Comparison of ENCODE assay signal across 8 cellular contexts in the genomic region with DNA sequence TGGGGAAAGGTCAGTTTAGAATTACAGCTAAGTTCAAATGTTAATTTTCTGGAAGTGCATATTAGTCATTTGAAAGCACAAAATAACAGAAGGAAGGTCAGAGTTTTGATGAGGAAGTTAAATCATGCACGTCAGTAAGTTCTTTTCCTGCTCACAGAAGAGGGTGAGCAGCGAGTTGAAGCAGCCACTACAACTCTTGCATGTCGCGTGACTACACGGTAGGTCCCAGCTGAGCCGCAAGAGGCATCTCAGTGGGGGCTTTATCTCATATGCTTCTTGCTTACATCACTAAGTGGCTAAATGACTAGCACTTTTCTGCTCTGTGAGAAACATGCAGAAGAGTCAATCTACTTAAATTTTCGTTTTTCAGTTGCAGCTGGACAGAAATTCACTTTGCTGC. TPM values are rescaled to one million over a fixed set of nuclear protein-coding genes. Genes with fewer than 3 reads are reported as not detected.
DNase-seq lines count a peak whose midpoint lies in the region; ATAC-seq, FAIRE-seq and TF ChIP-seq lines count a peak whose summit lies in the region.

No MANE protein-coding gene starts in this region.

- no peak for DNase-seq in GM12891 (ENCODE audit: insufficient read length, low spot score)
- DNase-seq in activated naive CD4-positive, alpha-beta T cell treated with anti-CD3 and anti-CD28 coated beads, Interleukin-2, amount 50 U/mL, for 16 hours = peak; percentile 56
- DNase-seq in stimulated activated CD4-positive, alpha-beta T cell treated with anti-CD3 and anti-CD28 coated beads, Interleukin-12 subunit alpha, Interleukin-12 subunit beta, amount 100 ng/mL, for 48 hours (ENCODE audit: low read depth in 2 of 3, low spot score in 1 of 3) = peak in 2 of 3 donors; percentile 17 to 34
- DNase-seq in NCI-H1092 (lab: John Stamatoyannopoulos, UW) = no peak
- DNase-seq in NCI-H446 (lab: John Stamatoyannopoulos, UW) = no peak
- no peak for DNase-seq in mesendoderm

- no peaks in the 10 kb centered on the region for H3K4me1 ChIP-seq in mesendoderm (ENCODE audit: control insufficient read depth, low read depth, low read length)

- H2AK5ac ChIP-seq in mesendoderm (ENCODE audit: low read length) = no peak overlapping the region

- no peaks in the 10 kb centered on the region for H3K79me2 ChIP-seq in mesendoderm (ENCODE audit: control insufficient read depth, insufficient read depth, low read length)

- H3K23ac ChIP-seq in mesendoderm (ENCODE audit: low read length) = no peak overlapping the region

- H3K4me3 ChIP-seq in mesendoderm (ENCODE audit: low read length) = no peak overlapping the region

- no peak overlapping the region for H4K8ac ChIP-seq in mesendoderm (ENCODE audit: low read depth, low read length)

- H3K9ac ChIP-seq in mesendoderm (ENCODE audit: low read length) = no peak overlapping the region

- H3K36me3 ChIP-seq in mesendoderm (ENCODE audit: control insufficient read depth, insufficient read depth, low read length) = no peaks in the 10 kb centered on the region

- H3K18ac ChIP-seq in mesendoderm (ENCODE audit: low read length) = no peak overlapping the region

- peak; percentile 93 for FAIRE-seq in GM12891 (lab: Jason Lieb, UNC)

- no CpG with 5 or more reads among the region's 7 CpGs for WGBS in mesendoderm (ENCODE audit: extremely low coverage, insufficient coverage, low lambda C conversion rate)

- no peak overlapping the region for H2BK120ac ChIP-seq in mesendoderm (ENCODE audit: low read depth, low read length)

- ATAC-seq in GM21390 (IDR thresholded peaks at IDR 0.05; ENCODE audit: unreplicated experiment) (peak; percentile 77), HG03571 (IDR thresholded peaks at IDR 0.05; ENCODE audit: unreplicated experiment) (peak; percentile 78)

- no peaks in the 10 kb centered on the region for H3K79me1 ChIP-seq in mesendoderm (ENCODE audit: low read length)

- H3K56ac ChIP-seq in mesendoderm (ENCODE audit: low read length) = no peak overlapping the region

- H3K27me3 ChIP-seq in mesendoderm (ENCODE audit: insufficient read depth, low read length, poor library complexity) = no peaks in the 10 kb centered on the region

- H4K5ac ChIP-seq in mesendoderm (ENCODE audit: low read length) = no peak overlapping the region

- H3K4me2 ChIP-seq in mesendoderm (ENCODE audit: low read length) = no peak overlapping the region

- no peak overlapping the region for H2BK15ac ChIP-seq in mesendoderm (replicated peaks; ENCODE audit: low read depth)

- H3K4ac ChIP-seq in mesendoderm (ENCODE audit: low read depth, low read length) = no peak overlapping the region

- TF ChIP-seq POLR2A in GM12891 (IDR thresholded peaks at IDR 0.05; ENCODE audit: low read depth, low read length) = no peak

- H2BK5ac ChIP-seq in mesendoderm (ENCODE audit: low read length) = no peak overlapping the region

- no peak overlapping the region for H3K27ac ChIP-seq in mesendoderm (ENCODE audit: low read depth, low read length)

TF ChIP-seq in GM12891, 5 proteins besides CTCF, POLR2A, EP300 and RAD21:
- TF ChIP-seq PAX5 (IDR thresholded peaks at IDR 0.05; ENCODE audit: insufficient read depth, low read length, severe bottlenecking) (peak; percentile 67), POLR2AphosphoS5 (IDR thresholded peaks at IDR 0.05; ENCODE audit: low read depth, low read length) (no peak), POU2F2 (IDR thresholded peaks at IDR 0.05; ENCODE audit: low read depth, low read length) (peak; percentile 78)

RNA-seq across cellular contexts. Expression of gene SEC62, which starts 21.3 kb away (rescaled TPM):
- polyA plus RNA-seq in GM12891 (2012; ENCODE audit: low read depth, missing spikeins) = 61.2 TPM
- 214 TPM for polyA plus RNA-seq in mesendoderm (2013, experiment 1 of 2)
- polyA plus RNA-seq in mesendoderm (2013, experiment 2 of 2) = 216 TPM

RNA-seq across cellular contexts. Expression of gene SAMD7, which starts 33.9 kb away (rescaled TPM):
- polyA plus RNA-seq in GM12891 (2012; ENCODE audit: low read depth, missing spikeins) = not detected
- not detected for polyA plus RNA-seq in mesendoderm (2013, experiment 1 of 2)
- polyA plus RNA-seq in mesendoderm (2013, experiment 2 of 2) = not detected

Comparison
In these comparisons a context has a peak if more than half of its experiments do, and no peak if none do; other contexts are left out.
1. DNase-seq: peak in activated naive CD4-positive, alpha-beta T cell treated with anti-CD3 and anti-CD28 coated beads, Interleukin-2, amount 50 U/mL, for 16 hours (single experiment) and stimulated activated CD4-positive, alpha-beta T cell treated with anti-CD3 and anti-CD28 coated beads, Interleukin-12 subunit alpha, Interleukin-12 subunit beta, amount 100 ng/mL, for 48 hours (2 of 3); none in GM12891 (single experiment), NCI-H1092 (single experiment), NCI-H446 (0 of 2) and mesendoderm (single experiment).